1 cellular context compared by ENCODE assay signal in genomic region chr16:4800290-4801041, GRCh38.
TF ChIP-seq lines count a peak whose summit lies in the region.

No MANE protein-coding gene starts in this region.

TF ChIP-seq in GM12878, 131 proteins besides CTCF, POLR2A, EP300 and RAD21 (continued from another document):
- TF ChIP-seq ZBTB33 (IDR thresholded peaks at IDR 0.05) = no peak
- no peak for TF ChIP-seq STAT1 (conservative IDR thresholded peaks at IDR 0.05)
- TF ChIP-seq IKZF2 (IDR thresholded peaks at IDR 0.05) = peak in 1 of 2 experiments; percentile 10; a peak in 1 of 4 replicates
- no peak for TF ChIP-seq MLLT1 (IDR thresholded peaks at IDR 0.05)
- TF ChIP-seq JUND (IDR thresholded peaks at IDR 0.05; ENCODE audit: low read depth, low read length) = no peak
- no peak for TF ChIP-seq RB1 (IDR thresholded peaks at IDR 0.05; ENCODE audit: borderline replicate concordance)
- no peak for TF ChIP-seq CBX3 (IDR thresholded peaks at IDR 0.05; ENCODE audit: borderline replicate concordance, low read depth)
- no peak for TF ChIP-seq RAD51 (IDR thresholded peaks at IDR 0.05)
- no peak for TF ChIP-seq ZNF592 (IDR thresholded peaks at IDR 0.05)
- TF ChIP-seq PKNOX1 (IDR thresholded peaks at IDR 0.05) = no peak
- TF ChIP-seq TBL1XR1 (IDR thresholded peaks at IDR 0.05; ENCODE audit: low read depth, low read length) = no peak
- TF ChIP-seq ESRRA (IDR thresholded peaks at IDR 0.05; ENCODE audit: low read length) = no peak
- TF ChIP-seq IKZF1 (conservative IDR thresholded peaks at IDR 0.05) = peak; percentile 52
- TF ChIP-seq ELK1 (IDR thresholded peaks at IDR 0.05; ENCODE audit: low read depth, low read length) = no peak
